ENCODE assay signal across 36 cellular contexts in genomic region chr14:44937547-44937946, GRCh38. TPM values are rescaled to one million over a fixed set of nuclear protein-coding genes. Genes with fewer than 3 reads are reported as not detected.
DNase-seq lines count a peak whose midpoint lies in the region; ATAC-seq, FAIRE-seq and TF ChIP-seq lines count a peak whose summit lies in the region.
"Had no signal": no experiment of that assay in that cellular context is flagged by ENCODE, and none has a peak within 500 bp of the region (broad histone marks: within the 10 kb centered on the region; RNA-seq: fewer than 3 reads in every experiment).

No MANE protein-coding gene starts in this region.

- DNase-seq in activated naive CD8-positive, alpha-beta T cell treated with anti-CD3 and anti-CD28 coated beads for 36 hours, result no peak
- DNase-seq in HepG2 (ENCODE audit: low spot score) (no peak), right lobe of liver (no peak), A549 (ENCODE audit: low read depth in 1 of 2, low spot score in 1 of 2) (no peak), endothelial cell (ENCODE audit: low spot score) (no peak), left ventricle myocardium superior (no peak), adrenal gland (no peak)
- DNase-seq: 8988T; ACHN; AML-193; BE2C; C1 segment of cervical spinal cord; Caco-2; Calu3; CD4-positive, alpha-beta memory T cell; CD4-positive, alpha-beta T cell; CD4-positive, CD25-positive, alpha-beta regulatory T cell; CD8-positive, alpha-beta memory T cell; CD8-positive, alpha-beta T cell; COR-L47; DMS 273 treated with DMSO at 0.1 percent for 48 hours; DMS153; DMS53; DMS79; DMS79 treated with DMSO at 0.1 percent for 48 hours; DND-41; EL had no signal

- H3K4me1 ChIP-seq in HepG2 (ENCODE audit: insufficient read depth, low read length) (no peaks in the 10 kb centered on the region), right lobe of liver (no peaks in the 10 kb centered on the region), A549 (no peaks in the 10 kb centered on the region), adrenal gland (replicated peaks in 1 of 2) (no peaks in the 10 kb centered on the region)
- H3K4me1 ChIP-seq: BLaER1; BLaER1 treated with 17β-estradiol and CSF1 and Interleukin-3, amounts not matched to agents 10 nM and 100 nM; Caco-2 had no signal

- peaks cover 48% of the 10 kb centered on the region for H3K36me3 Mint-ChIP-seq in activated naive CD8-positive, alpha-beta T cell
- H3K36me3 Mint-ChIP-seq in activated naive CD8-positive, alpha-beta T cell treated with anti-CD3 and anti-CD28 coated beads for 36 hours, result peaks cover 63% of the 10 kb centered on the region
- H3K36me3 Mint-ChIP-seq in endothelial cell (ENCODE audit: low read depth, unreplicated experiment), result peaks cover 52% of the 10 kb centered on the region

- no TSS peak for BruUV-seq in HepG2 (replicated peaks; lab: Mats Ljungman, UMichigan)

- H3K9ac ChIP-seq in HepG2 (ENCODE audit: insufficient read depth, low read depth, low read length), result no peak overlapping the region
- H3K9ac ChIP-seq: BLaER1; BLaER1 treated with 17β-estradiol and CSF1 and Interleukin-3, amounts not matched to agents 10 nM and 100 nM had no signal

- intact Hi-C loops in HepG2 (cut with micrococcal nuclease; ENCODE audit: unreplicated experiment) (no loop called here), right lobe of liver (cut with DNase I) (no loop called here), left ventricle myocardium superior (cut with micrococcal nuclease) (no loop called here), adrenal gland (cut with DNase I) (no loop called here)

- TF ChIP-seq RAD21 in HepG2 (CRISPR knock-in tag; IDR thresholded peaks at IDR 0.05) (no peak), A549 (conservative IDR thresholded peaks at IDR 0.05 in 1 of 2, IDR thresholded peaks at IDR 0.05 in 1 of 2) (no peak)

- WGBS in HepG2 (ENCODE audit: low lambda C conversion rate), result 100% methylated on average over 2 of the region's 2 CpGs
- 100% methylated on average over 2 of the region's 2 CpGs for WGBS in right lobe of liver (ENCODE audit: insufficient coverage, low coverage, low lambda C conversion rate, missing lambda C conversion rate)
- WGBS in A549 (ENCODE audit: missing lambda C conversion rate), result 97% methylated on average over 2 of the region's 2 CpGs
- WGBS in adrenal gland, 4 donors, result 90 to 100% (median 97%) methylated on average over 2 of the region's 2 CpGs

- no peaks in the 10 kb centered on the region for H4K20me1 ChIP-seq in HepG2 (ENCODE audit: insufficient read depth, low read length)
- H4K20me1 ChIP-seq: BLaER1 had no signal

- H3K4me3 ChIP-seq in HepG2 (replicated peaks in 1 of 3; ENCODE audit: insufficient read depth in 1 of 3, low read depth in 2 of 3, low read length in 3 of 3), result no peak overlapping the region
- H3K4me3 ChIP-seq in right lobe of liver, result no peak overlapping the region
- no peak overlapping the region for H3K4me3 ChIP-seq in A549
- no peak overlapping the region for H3K4me3 ChIP-seq in adrenal gland
- H3K4me3 ChIP-seq: BLaER1; BLaER1 treated with 17β-estradiol and CSF1 and Interleukin-3, amounts not matched to agents 10 nM and 100 nM had no signal

- CTCF ChIA-PET in HepG2 (lab: Yijun Ruan, JAX; ENCODE audit: low intra/inter-chr PET ratio, low total read pairs) (no interaction called here), A549 (lab: Yijun Ruan, JAX) (interaction anchor here (2.8 kb wide), 1 partner anchor 24 kb away, joined by 13 read pairs; no protein-coding TSS in a partner anchor)

- no peak for TF ChIP-seq POLR2A in HepG2 (IDR thresholded peaks at IDR 0.05; ENCODE audit: insufficient read depth in 1 of 2, low read depth in 2 of 2, low read length in 2 of 2)
- TF ChIP-seq POLR2A in right lobe of liver (IDR thresholded peaks at IDR 0.05), result no peak
- TF ChIP-seq POLR2A in A549 (IDR thresholded peaks at IDR 0.05; ENCODE audit: low read length), result no peak
- TF ChIP-seq POLR2A in adrenal gland (IDR thresholded peaks at IDR 0.05), result no peak

- no peak for ATAC-seq in HepG2
- no peak for ATAC-seq in right lobe of liver
- ATAC-seq in A549, result no peak
- no peak for ATAC-seq in left ventricle myocardium superior
- ATAC-seq: CD8-positive, alpha-beta T cell had no signal

- peaks cover 4% of the 10 kb centered on the region for H3K9me3 Mint-ChIP-seq in activated naive CD8-positive, alpha-beta T cell (ENCODE audit: low read depth)
- H3K9me3 Mint-ChIP-seq in activated naive CD8-positive, alpha-beta T cell treated with anti-CD3 and anti-CD28 coated beads for 36 hours, result peaks cover 5% of the 10 kb centered on the region
- H3K9me3 Mint-ChIP-seq in endothelial cell (ENCODE audit: unreplicated experiment), result no peaks in the 10 kb centered on the region
- H3K9me3 Mint-ChIP-seq: CD4-positive, alpha-beta memory T cell; CD4-positive, alpha-beta T cell; CD8-positive, alpha-beta memory T cell had no signal

- TF ChIP-seq EP300 in HepG2 (IDR thresholded peaks at IDR 0.05; ENCODE audit: low read depth in 2 of 2, low read length in 2 of 2), result no peak
- TF ChIP-seq EP300 in HepG2 (CRISPR knock-in tag; IDR thresholded peaks at IDR 0.05; ENCODE audit: borderline replicate concordance), result no peak
- no peak for TF ChIP-seq EP300 in A549 (IDR thresholded peaks at IDR 0.05)

- FAIRE-seq in HepG2 (lab: Jason Lieb, UNC), result no peak
- no peak for FAIRE-seq in A549 (lab: Jason Lieb, UNC)
- FAIRE-seq: A204.1, D721Med had no signal

- H3K27me3 ChIP-seq in HepG2 (ENCODE audit: control insufficient read depth in 1 of 2, insufficient read depth in 2 of 2, low read length in 2 of 2) (no peaks in the 10 kb centered on the region), right lobe of liver (no peaks in the 10 kb centered on the region), adrenal gland (no peaks in the 10 kb centered on the region)
- H3K27me3 ChIP-seq: BE2C; BLaER1; BLaER1 treated with 17β-estradiol and CSF1 and Interleukin-3, amounts not matched to agents 10 nM and 100 nM had no signal

- no peaks in the 10 kb centered on the region for H3K27me3 Mint-ChIP-seq in activated naive CD8-positive, alpha-beta T cell
- H3K27me3 Mint-ChIP-seq in activated naive CD8-positive, alpha-beta T cell treated with anti-CD3 and anti-CD28 coated beads for 36 hours, result no peaks in the 10 kb centered on the region
- no peaks in the 10 kb centered on the region for H3K27me3 Mint-ChIP-seq in endothelial cell (ENCODE audit: unreplicated experiment)
- H3K27me3 Mint-ChIP-seq: B cell; CD4-positive, alpha-beta memory T cell; CD4-positive, alpha-beta T cell; CD4-positive, CD25-positive, alpha-beta regulatory T cell; CD8-positive, alpha-beta memory T cell had no signal

- H3K79me2 ChIP-seq in HepG2 (ENCODE audit: insufficient read depth, low read length), result no peaks in the 10 kb centered on the region

- H3K27ac Mint-ChIP-seq in activated naive CD8-positive, alpha-beta T cell, result peak overlapping the region; percentile 5
- no peak overlapping the region for H3K27ac Mint-ChIP-seq in activated naive CD8-positive, alpha-beta T cell treated with anti-CD3 and anti-CD28 coated beads for 36 hours
- H3K27ac Mint-ChIP-seq in endothelial cell (ENCODE audit: unreplicated experiment), result no peak overlapping the region
- H3K27ac Mint-ChIP-seq: B cell; CD14-positive monocyte; CD4-positive, alpha-beta T cell; CD8-positive, alpha-beta T cell had no signal

- in situ Hi-C loops in HepG2 (cut with HindIII; ENCODE audit: extremely low pct_ligation_motif_present, low pct_unique_long_range_greater_than_20kb), result no loop called here

- H3K36me3 ChIP-seq in HepG2 (replicated peaks in 1 of 2; ENCODE audit: control insufficient read depth in 1 of 2, insufficient read depth in 2 of 2, low read length in 2 of 2), result peaks cover 0 to 11% of the 10 kb centered on the region in 2 experiments; a peak in 2 of 5 replicates
- H3K36me3 ChIP-seq in right lobe of liver, result no peaks in the 10 kb centered on the region
- H3K36me3 ChIP-seq in adrenal gland (replicated peaks in 1 of 2), result peaks cover 0 to 5% of the 10 kb centered on the region in 2 donors

- H3K9me3 ChIP-seq in HepG2 (ENCODE audit: low read length), result no peaks in the 10 kb centered on the region
- no peaks in the 10 kb centered on the region for H3K9me3 ChIP-seq in right lobe of liver
- H3K9me3 ChIP-seq in A549, result no peaks in the 10 kb centered on the region
- no peaks in the 10 kb centered on the region for H3K9me3 ChIP-seq in adrenal gland (replicated peaks in 1 of 3)
- H3K9me3 ChIP-seq: BE2C, Caco-2 had no signal

- H3K4me1 Mint-ChIP-seq in activated naive CD8-positive, alpha-beta T cell (ENCODE audit: low read depth), result peaks cover 52% of the 10 kb centered on the region
- H3K4me1 Mint-ChIP-seq in activated naive CD8-positive, alpha-beta T cell treated with anti-CD3 and anti-CD28 coated beads for 36 hours, result peaks cover 18% of the 10 kb centered on the region
- peaks cover 9% of the 10 kb centered on the region for H3K4me1 Mint-ChIP-seq in endothelial cell (ENCODE audit: unreplicated experiment)
- H3K4me1 Mint-ChIP-seq: CD14-positive monocyte had no signal

- H3K4me2 ChIP-seq in HepG2 (ENCODE audit: low read depth, low read length), result no peak overlapping the region
- H3K4me2 ChIP-seq in A549, result no peak overlapping the region
- H3K4me2 ChIP-seq: BLaER1; BLaER1 treated with 17β-estradiol and CSF1 and Interleukin-3, amounts not matched to agents 10 nM and 100 nM had no signal

- POLR2A ChIA-PET in HepG2 (lab: Yijun Ruan, JAX) (no interaction called here), A549 (lab: Yijun Ruan, JAX) (no interaction called here)

- no peak overlapping the region for H3K4me3 Mint-ChIP-seq in activated naive CD8-positive, alpha-beta T cell
- no peak overlapping the region for H3K4me3 Mint-ChIP-seq in activated naive CD8-positive, alpha-beta T cell treated with anti-CD3 and anti-CD28 coated beads for 36 hours
- H3K4me3 Mint-ChIP-seq in endothelial cell (ENCODE audit: unreplicated experiment), result peak overlapping the region; percentile 3
- H3K4me3 Mint-ChIP-seq: B cell; CD14-positive monocyte; CD4-positive, alpha-beta memory T cell; CD4-positive, alpha-beta T cell; CD4-positive, CD25-positive, alpha-beta regulatory T cell; CD8-positive, alpha-beta memory T cell; CD8-positive, alpha-beta T cell had no signal

- H3K27ac ChIP-seq in HepG2 (ENCODE audit: extremely low read length, insufficient read depth, low read length) (no peak overlapping the region), right lobe of liver (no peak overlapping the region), A549 (no peak overlapping the region), adrenal gland (no peak overlapping the region)
- H3K27ac ChIP-seq: 22Rv1; BLaER1; BLaER1 treated with 17β-estradiol and CSF1 and Interleukin-3, amounts not matched to agents 10 nM and 100 nM; C4-2B had no signal

- TF ChIP-seq CTCF in HepG2 (CRISPR knock-in tag; IDR thresholded peaks at IDR 0.05) (no peak), right lobe of liver (IDR thresholded peaks at IDR 0.05) (no peak), A549 (IDR thresholded peaks at IDR 0.05) (no peak), endothelial cell (IDR thresholded peaks at IDR 0.05; ENCODE audit: unreplicated experiment) (no peak), adrenal gland (IDR thresholded peaks at IDR 0.05) (no peak)

- H2AFZ ChIP-seq in HepG2 (ENCODE audit: low read length), result no peak overlapping the region

RNA-seq across cellular contexts. Expression of gene KLHL28, which starts 24.2 kb away (rescaled TPM):
- 10 to 100 TPM in 1 of 2 experiments, 1 to 10 TPM in 1; 9.7 to 11.0 TPM for total RNA-seq in activated naive CD8-positive, alpha-beta T cell treated with anti-CD3 and anti-CD28 coated beads for 36 hours
- total RNA-seq in HepG2 (2016; rRNA removed; fragmentation: Illumina TruSeq; extraction: Trizol) (6.6 and 9.8 TPM in 2 replicates), right lobe of liver (1 to 10 TPM; 3.4 to 7.8 (median 6.1) TPM), endothelial cell (ENCODE audit: unreplicated experiment) (14.3 TPM), left ventricle myocardium superior (13.0 TPM), adrenal gland (10 to 100 TPM in 4 of 8 donors, 1 to 10 TPM in 4; 3.7 to 17.8 (median 10.2) TPM)
- total RNA-seq in HepG2 (2016; cell fraction: cytosol; rRNA removed; fragmentation: Illumina TruSeq; extraction: Trizol; ENCODE audit: low read depth), result 2.5 and 4.1 TPM in 2 replicates
- total RNA-seq in HepG2 (2016; cell fraction: insoluble cytoplasmic fraction; rRNA removed; fragmentation: Illumina TruSeq; extraction: Trizol), result 6.6 and 8.2 TPM in 2 replicates
- 2.5 and 2.9 TPM in 2 replicates for total RNA-seq in HepG2 (2016; cell fraction: membrane; rRNA removed; fragmentation: Illumina TruSeq; extraction: Trizol)
- 8.3 and 9.3 TPM in 2 replicates for total RNA-seq in HepG2 (2016; cell fraction: nucleus; rRNA removed; fragmentation: Illumina TruSeq; extraction: Trizol)
- polyA plus RNA-seq in HepG2 (2011; rRNA removed) (2.7 and 3.4 TPM in 2 replicates), A549 (2011; rRNA removed) (8.3 and 10.0 TPM in 2 replicates), A549 (2017; fragmentation: RNase III; extraction: RNeasy Plus Mini Kit Qiagen cat#74134 plus additional on column Dnase treatment) (3.1 to 3.4 TPM (median 3.4 TPM) in 3 replicates), adrenal gland (10 to 100 TPM in 1 of 3 donors, 1 to 10 TPM in 2; 1.5 to 10.5 (median 1.8) TPM)
- polyA plus RNA-seq in HepG2 (2011; cell fraction: cytosol; rRNA removed), result 1.1 and 2.2 TPM in 2 replicates
- 3.3 and 4.5 TPM in 2 replicates for polyA plus RNA-seq in HepG2 (2011; cell fraction: nucleus; rRNA removed)
- polyA plus RNA-seq in HepG2 (2012), result 4.6 and 4.8 TPM in 2 replicates
- polyA plus RNA-seq in HepG2 (2016; cell fraction: cytosol; fragmentation: Illumina TruSeq; extraction: Trizol; ENCODE audit: low read depth), result 0.50 and 0.64 TPM in 2 replicates
- polyA plus RNA-seq in HepG2 (2016; cell fraction: insoluble cytoplasmic fraction; fragmentation: Illumina TruSeq; extraction: Trizol; ENCODE audit: low read depth), result 4.3 and 5.1 TPM in 2 replicates
- 0.31 and 0.84 TPM in 2 replicates for polyA plus RNA-seq in HepG2 (2016; cell fraction: membrane; fragmentation: Illumina TruSeq; extraction: Trizol; ENCODE audit: low read depth)
- 5.2 and 5.5 TPM in 2 replicates for polyA plus RNA-seq in HepG2 (2016; cell fraction: nucleus; fragmentation: Illumina TruSeq; extraction: Trizol; ENCODE audit: insufficient read depth, low read depth)
- polyA minus RNA-seq in HepG2 (2011; rRNA and poly(A)+ RNA removed; ENCODE audit: low replicate concordance), result 17.1 and 19.1 TPM in 2 replicates
- polyA minus RNA-seq in HepG2 (2011; cell fraction: cytosol; rRNA and poly(A)+ RNA removed), result 6.0 and 6.7 TPM in 2 replicates
- 19.1 and 27.1 TPM in 2 replicates for polyA minus RNA-seq in HepG2 (2011; cell fraction: nucleus; rRNA and poly(A)+ RNA removed)
- 1.7 and 1.8 TPM in 2 replicates for polyA plus RNA-seq in A549 (2012; cell fraction: cytosol; rRNA removed)
- polyA plus RNA-seq in A549 (2012; cell fraction: nucleus; rRNA removed), result 1.5 and 3.2 TPM in 2 replicates
- 18.7 and 19.9 TPM in 2 replicates for polyA minus RNA-seq in A549 (2011; rRNA and poly(A)+ RNA removed)

RNA-seq across cellular contexts. Expression of gene TOGARAM1, which starts 24.4 kb away (rescaled TPM):
- 1 to 10 TPM; 6.2 to 7.5 TPM for total RNA-seq in activated naive CD8-positive, alpha-beta T cell treated with anti-CD3 and anti-CD28 coated beads for 36 hours
- total RNA-seq in HepG2 (2016; rRNA removed; fragmentation: Illumina TruSeq; extraction: Trizol) (9.8 and 10.6 TPM in 2 replicates), right lobe of liver (10 to 100 TPM in 1 of 6 experiments, 1 to 10 TPM in 5; 4.7 to 12.5 (median 6.9) TPM), endothelial cell (ENCODE audit: unreplicated experiment) (17.1 TPM), left ventricle myocardium superior (21.9 TPM), adrenal gland (10 to 100 TPM; 10.2 to 42.0 (median 19.1) TPM)
- 11.4 and 15.3 TPM in 2 replicates for total RNA-seq in HepG2 (2016; cell fraction: cytosol; rRNA removed; fragmentation: Illumina TruSeq; extraction: Trizol; ENCODE audit: low read depth)
- total RNA-seq in HepG2 (2016; cell fraction: insoluble cytoplasmic fraction; rRNA removed; fragmentation: Illumina TruSeq; extraction: Trizol), result 8.9 and 9.1 TPM in 2 replicates
- total RNA-seq in HepG2 (2016; cell fraction: membrane; rRNA removed; fragmentation: Illumina TruSeq; extraction: Trizol), result 8.1 and 8.4 TPM in 2 replicates
- total RNA-seq in HepG2 (2016; cell fraction: nucleus; rRNA removed; fragmentation: Illumina TruSeq; extraction: Trizol), result 18.8 and 24.1 TPM in 2 replicates
- polyA plus RNA-seq in HepG2 (2011; rRNA removed) (5.6 TPM in 2 replicates), A549 (2011; rRNA removed) (17.6 and 18.9 TPM in 2 replicates), A549 (2017; fragmentation: RNase III; extraction: RNeasy Plus Mini Kit Qiagen cat#74134 plus additional on column Dnase treatment) (6.7 to 8.4 TPM (median 7.6 TPM) in 3 replicates), adrenal gland (10 to 100 TPM in 1 of 3 donors, 1 to 10 TPM in 2; 4.2 to 27.1 (median 5.7) TPM)
- polyA plus RNA-seq in HepG2 (2011; cell fraction: cytosol; rRNA removed), result 1.6 and 4.2 TPM in 2 replicates
- polyA plus RNA-seq in HepG2 (2011; cell fraction: nucleus; rRNA removed), result 5.5 and 5.7 TPM in 2 replicates
- 3.5 and 4.6 TPM in 2 replicates for polyA plus RNA-seq in HepG2 (2012)
- polyA plus RNA-seq in HepG2 (2016; cell fraction: cytosol; fragmentation: Illumina TruSeq; extraction: Trizol; ENCODE audit: low read depth), result 0.69 and 0.71 TPM in 2 replicates
- polyA plus RNA-seq in HepG2 (2016; cell fraction: insoluble cytoplasmic fraction; fragmentation: Illumina TruSeq; extraction: Trizol; ENCODE audit: low read depth), result 5.4 and 7.3 TPM in 2 replicates
- 1.6 and 1.7 TPM in 2 replicates for polyA plus RNA-seq in HepG2 (2016; cell fraction: membrane; fragmentation: Illumina TruSeq; extraction: Trizol; ENCODE audit: low read depth)
- 14.0 and 17.1 TPM in 2 replicates for polyA plus RNA-seq in HepG2 (2016; cell fraction: nucleus; fragmentation: Illumina TruSeq; extraction: Trizol; ENCODE audit: insufficient read depth, low read depth)
- polyA minus RNA-seq in HepG2 (2011; rRNA and poly(A)+ RNA removed; ENCODE audit: low replicate concordance), result 14.7 and 16.5 TPM in 2 replicates
- 7.1 and 7.9 TPM in 2 replicates for polyA minus RNA-seq in HepG2 (2011; cell fraction: cytosol; rRNA and poly(A)+ RNA removed)
- 49.1 and 63.7 TPM in 2 replicates for polyA minus RNA-seq in HepG2 (2011; cell fraction: nucleus; rRNA and poly(A)+ RNA removed)
- polyA plus RNA-seq in A549 (2012; cell fraction: cytosol; rRNA removed), result 2.6 and 2.7 TPM in 2 replicates
- 2.4 TPM in 2 replicates for polyA plus RNA-seq in A549 (2012; cell fraction: nucleus; rRNA removed)
- 23.1 and 25.1 TPM in 2 replicates for polyA minus RNA-seq in A549 (2011; rRNA and poly(A)+ RNA removed)
